In genomic region chr6:16754864-16755263, GRCh38 we compare ENCODE assay signal across 16 cellular contexts. TPM values are rescaled to one million over a fixed set of nuclear protein-coding genes. Genes with fewer than 3 reads are reported as not detected.
DNase-seq lines count a peak whose midpoint lies in the region; ATAC-seq, FAIRE-seq and TF ChIP-seq lines count a peak whose summit lies in the region.
"Had no signal": no experiment of that assay in that cellular context is flagged by ENCODE, and none has a peak within 500 bp of the region (broad histone marks: within the 10 kb centered on the region; RNA-seq: fewer than 3 reads in every experiment).

No MANE protein-coding gene starts in this region.

- peaks cover 38% of the 10 kb centered on the region for H3K4me1 Mint-ChIP-seq in GM23338
- peaks cover 18% of the 10 kb centered on the region for H3K4me1 Mint-ChIP-seq in glutamatergic neuron (ENCODE audit: low read depth, unreplicated experiment)

- TF ChIP-seq CTCF in gastrocnemius medialis (IDR thresholded peaks at IDR 0.05 in 4 of 5, conservative IDR thresholded peaks at IDR 0.05 in 1 of 5) (no peak), GM23338 (conservative IDR thresholded peaks at IDR 0.05; ENCODE audit: low read depth in 2 of 2) (no peak), glutamatergic neuron (IDR thresholded peaks at IDR 0.05; ENCODE audit: partially characterized antibody, unreplicated experiment) (no peak)

- H3K9me3 Mint-ChIP-seq in GM23338 (no peaks in the 10 kb centered on the region), glutamatergic neuron (ENCODE audit: unreplicated experiment) (peaks cover 6% of the 10 kb centered on the region)
- H3K9me3 Mint-ChIP-seq: naive thymus-derived CD8-positive, alpha-beta T cell had no signal

- H3K9me2 ChIP-seq in GM23338 (ENCODE audit: insufficient read depth), result no peaks in the 10 kb centered on the region

- H3K36me3 ChIP-seq in gastrocnemius medialis (no peaks in the 10 kb centered on the region), GM23338 (ENCODE audit: insufficient read depth) (no peaks in the 10 kb centered on the region)

- H3K27ac Mint-ChIP-seq in GM23338 (no peak overlapping the region), glutamatergic neuron (ENCODE audit: unreplicated experiment) (no peak overlapping the region)

- H3K4me1 ChIP-seq in gastrocnemius medialis, result peaks cover 72 to 90% of the 10 kb centered on the region in 2 donors
- H3K4me1 ChIP-seq in GM23338 (ENCODE audit: insufficient read depth), result peaks cover 10% of the 10 kb centered on the region

- peak; percentile 79 for DNase-seq in DMS53 (lab: John Stamatoyannopoulos, UW)
- DNase-seq in NCI-H146 (lab: John Stamatoyannopoulos, UW), result peak; percentile 20
- no peak for DNase-seq in gastrocnemius medialis
- no peak for DNase-seq in CD1c-positive myeloid dendritic cell (ENCODE audit: extremely low spot score)
- no peak for DNase-seq in NCI-H1694 treated with DMSO at 0.1 percent for 48 hours (lab: John Stamatoyannopoulos, UW)
- DNase-seq in GM23338 (ENCODE audit: low spot score), result no peak
- no peak for DNase-seq in glutamatergic neuron
- DNase-seq: activated gamma-delta T cell; anterior cingulate cortex; erythroblast; naive thymus-derived CD8-positive, alpha-beta T cell; NCI-H1092; NCI-H2171 treated with DMSO at 0.1 percent for 48 hours had no signal

- intact Hi-C loops in gastrocnemius medialis (cut with DNase I; ENCODE audit: low total_unique reads), result no loop called here

- H3K4me3 Mint-ChIP-seq in GM23338 (no peak overlapping the region), glutamatergic neuron (ENCODE audit: unreplicated experiment) (no peak overlapping the region)
- H3K4me3 Mint-ChIP-seq: naive thymus-derived CD8-positive, alpha-beta T cell had no signal

- 0 out of 2 replicates have a peak, but pooled peaks cover 4% of the 10 kb centered on the region for H3K79me2 ChIP-seq in GM23338 (replicated peaks; ENCODE audit: insufficient read depth)

- H3K4me3 ChIP-seq in gastrocnemius medialis (peak overlapping the region in 1 of 4 donors; percentile 5), GM23338 (no peak overlapping the region)
- H3K4me3 ChIP-seq: lung had no signal

- no peaks in the 10 kb centered on the region for H3F3A ChIP-seq in GM23338 (replicated peaks; ENCODE audit: low read depth)

- H3K27me3 Mint-ChIP-seq in GM23338 (ENCODE audit: insufficient read depth, low read depth, poor library complexity) (peaks cover 17% of the 10 kb centered on the region), glutamatergic neuron (ENCODE audit: unreplicated experiment) (peaks cover 4% of the 10 kb centered on the region)
- H3K27me3 Mint-ChIP-seq: naive thymus-derived CD8-positive, alpha-beta T cell had no signal

- no peak for TF ChIP-seq POLR2A in gastrocnemius medialis (IDR thresholded peaks at IDR 0.05)

- no peaks in the 10 kb centered on the region for H3K9me3 ChIP-seq in gastrocnemius medialis

- ATAC-seq in gastrocnemius medialis (no peak), GM23338 (no peak)
- ATAC-seq: naive thymus-derived CD8-positive, alpha-beta T cell had no signal

- H3K4me2 ChIP-seq in GM23338, result no peak overlapping the region

- H3K36me3 Mint-ChIP-seq in GM23338 (ENCODE audit: low read depth) (no peaks in the 10 kb centered on the region), glutamatergic neuron (ENCODE audit: unreplicated experiment) (no peaks in the 10 kb centered on the region)

- FAIRE-seq in colon (lab: Jason Lieb, UNC), result peak; percentile 78

- no peak overlapping the region for H2AFZ ChIP-seq in GM23338

- no peaks in the 10 kb centered on the region for H4K20me1 ChIP-seq in GM23338 (replicated peaks; ENCODE audit: insufficient read depth)

- in situ Hi-C loops in gastrocnemius medialis (cut with MboI; ENCODE audit: low sequenced_read_pairs in 4 of 4), result loop anchor here in 1 of 4 donors (10.0 kb wide), 1 partner anchor 80 kb away; no protein-coding TSS in a partner anchor

- no peaks in the 10 kb centered on the region for H3K27me3 ChIP-seq in gastrocnemius medialis
- peaks cover 9% of the 10 kb centered on the region; the same call in 1 of the 2 replicates for H3K27me3 ChIP-seq in GM23338 (ENCODE audit: insufficient read depth)

- H3K27ac ChIP-seq in gastrocnemius medialis (peak overlapping the region; percentile 96 to 99 (median 98)), GM23338 (ENCODE audit: low read depth) (no peak overlapping the region)
- H3K27ac ChIP-seq: RWPE1 had no signal

TF ChIP-seq in GM23338, 12 proteins besides CTCF, POLR2A, EP300 and RAD21 (continues in another document):
- TF ChIP-seq ZNF462 (CRISPR knock-in tag; IDR thresholded peaks at IDR 0.05) (no peak), ZNF331 (CRISPR knock-in tag; IDR thresholded peaks at IDR 0.05; ENCODE audit: low read depth) (no peak)

RNA-seq across cellular contexts. Expression of gene ATXN1, which starts 6.4 kb away (rescaled TPM):
- total RNA-seq in gastrocnemius medialis (10 to 100 TPM; 21.8 to 42.9 (median 33.1) TPM), glutamatergic neuron (ENCODE audit: unreplicated experiment) (15.5 TPM)
- 8.2 and 9.1 TPM in 2 replicates for total RNA-seq in GM23338 (2014; rRNA removed; shearing (Covaris generic))
- polyA plus RNA-seq in GM23338 (2016; fragmentation: Nextera tagmentation; extraction: Ambion mirVana), result 3.9 and 4.8 TPM in 2 replicates

Comparison
In these comparisons a context has a peak if more than half of its experiments do, and no peak if none do; other contexts are left out.
1. DNase-seq: peak in DMS53 (single experiment) and NCI-H146 (single experiment); none in gastrocnemius medialis (0 of 2), CD1c-positive myeloid dendritic cell (single experiment), NCI-H1694 treated with DMSO at 0.1 percent for 48 hours (single experiment), GM23338 (single experiment) and glutamatergic neuron (single experiment).